Comparison of ENCODE assay signal across 8 cellular contexts in genomic region chr1:20507564-20508410, GRCh38. TPM values are rescaled to one million over a fixed set of nuclear protein-coding genes. Genes with fewer than 3 reads are reported as not detected.
A peak's percentile ranks its signal among the peaks of the same experiment; 100 is the strongest.
DNase-seq lines count a peak whose midpoint lies in the region; ATAC-seq, FAIRE-seq and TF ChIP-seq lines count a peak whose summit lies in the region.

MUL1 (minus strand) TSS chr1:20508151; CDS start chr1:20508024, 127 bp downstream.

- peak within 1 kb of the TSS; percentile 94 for H2AK9ac ChIP-seq in IMR-90 (replicated peaks; ENCODE audit: low read depth, low read length, poor library complexity)

- peak within 1 kb of the TSS; percentile 92 for H3K4me3 Mint-ChIP-seq in Caco-2 (ENCODE audit: unreplicated experiment)

- CTCF ChIA-PET in Caco-2 (lab: Charles Lee), result interaction anchor here (1.0 kb wide), 1 partner anchor 189 kb away, joined by 3 read pairs; no protein-coding TSS in a partner anchor
- CTCF ChIA-PET in IMR-90 (lab: Yijun Ruan, JAX), result no interaction called here
- CTCF ChIA-PET in OCI-LY7 (lab: Charles Lee; ENCODE audit: unreplicated experiment), result interaction anchor here (0.6 kb wide), 1 partner anchor 187 kb away, joined by 3 read pairs; no protein-coding TSS in a partner anchor
- CTCF ChIA-PET in endothelial cell of umbilical vein (lab: Charles Lee), result interaction anchor here (1.0 to 1.8 kb wide), 2 partner anchors 13 to 67 kb away, joined by 3 to 9 read pairs; no protein-coding TSS in a partner anchor

- peak; percentile 83 for ATAC-seq in GM21515 (IDR thresholded peaks at IDR 0.05; ENCODE audit: unreplicated experiment)
- peak; percentile 95 for ATAC-seq in IMR-90 (ENCODE audit: low read depth)

- H3K9me3 ChIP-seq in Caco-2 (no peaks in the 10 kb centered on the region), IMR-90 (ENCODE audit: control insufficient read depth, insufficient read depth, low read length) (no peaks in the 10 kb centered on the region), OCI-LY7 (ENCODE audit: low read length) (no peaks in the 10 kb centered on the region), endothelial cell of umbilical vein (replicated peaks; ENCODE audit: control insufficient read depth, insufficient read depth, low read length) (no peaks in the 10 kb centered on the region)

- DNase-seq in Caco-2, result peak; percentile 91 to 93
- peak; percentile 92 for DNase-seq in IMR-90
- peak; percentile 92 for DNase-seq in OCI-LY7 (ENCODE audit: low spot score)
- peak; percentile 90 for DNase-seq in activated T-cell treated with anti-CD3 and anti-CD28 coated beads for 1 hour (ENCODE audit: low read depth)
- DNase-seq in endothelial cell of umbilical vein (ENCODE audit: low read depth, low spot score), result peak; percentile 88
- DNase-seq in midbrain (lab: John Stamatoyannopoulos, UW), result peak; percentile 93
- peak; percentile 89 to 94 for DNase-seq in stimulated activated CD8-positive, alpha-beta memory T cell treated with anti-CD3 and anti-CD28 coated beads, Interleukin-15, amount 100 ng/mL, for 48 hours (ENCODE audit: low read depth in 2 of 2)

- TF ChIP-seq CTCF in Caco-2 (IDR thresholded peaks at IDR 0.05; ENCODE audit: insufficient read depth in 1 of 2, low read depth in 1 of 2, low read length in 1 of 2, severe bottlenecking in 1 of 2, unreplicated experiment in 1 of 2) (no peak), IMR-90 (conservative IDR thresholded peaks at IDR 0.05; ENCODE audit: low read depth, low read length) (no peak), OCI-LY7 (conservative IDR thresholded peaks at IDR 0.05; ENCODE audit: low read length) (no peak), endothelial cell of umbilical vein (IDR thresholded peaks at IDR 0.05; ENCODE audit: extremely low read depth in 1 of 2, insufficient read depth in 1 of 2, low read depth in 1 of 2, low read length in 2 of 2) (no peak)

- peaks cover 19% of the 10 kb centered on the region for H3K36me3 Mint-ChIP-seq in Caco-2 (ENCODE audit: insufficient read depth, unreplicated experiment)

- H3K4me3 ChIP-seq in Caco-2 (ENCODE audit: low read depth, low read length) (peak within 1 kb of the TSS; percentile 87), IMR-90 (ENCODE audit: insufficient read depth, low read depth, low read length) (peak within 1 kb of the TSS; percentile 88), OCI-LY7 (ENCODE audit: low read depth, low read length, poor library complexity, severe bottlenecking) (peak within 1 kb of the TSS; percentile 97), endothelial cell of umbilical vein (replicated peaks in 1 of 3; ENCODE audit: insufficient read depth in 1 of 3, low read depth in 1 of 3, low read length in 3 of 3) (peak within 1 kb of the TSS; percentile 70 to 94 (median 94))

- H4K8ac ChIP-seq in IMR-90 (ENCODE audit: low read depth in 2 of 2, low read length in 2 of 2), result peak within 1 kb of the TSS; percentile 99 to 100

- H3K56ac ChIP-seq in IMR-90 (ENCODE audit: extremely low read depth, insufficient read depth, low read length), result peak within 1 kb of the TSS; percentile 66; the same call in 1 of the 2 replicates

- no peaks in the 10 kb centered on the region for H3K9me3 Mint-ChIP-seq in Caco-2 (ENCODE audit: unreplicated experiment)

- H3K14ac ChIP-seq in IMR-90 (replicated peaks; ENCODE audit: low read depth, low read length), result peak within 1 kb of the TSS; percentile 91

- WGBS in IMR-90 (ENCODE audit: extremely low coverage in 2 of 2, insufficient read length in 1 of 2), 2 experiments, result 0% methylated on average over 6 of the region's 58 CpGs; no CpG with 5 or more reads in 1 of the 2 experiments

- H4K5ac ChIP-seq in IMR-90 (ENCODE audit: low read depth, low read length), result peak within 1 kb of the TSS; percentile 95

- H3K9me1 ChIP-seq in IMR-90 (ENCODE audit: insufficient read depth, low read length) (no peaks in the 10 kb centered on the region), endothelial cell of umbilical vein (replicated peaks; ENCODE audit: control insufficient read depth, extremely low read depth, insufficient read depth, low read length) (no peaks in the 10 kb centered on the region)

- H3K4me2 ChIP-seq in IMR-90 (ENCODE audit: low read depth, low read length) (peak within 1 kb of the TSS; percentile 99), OCI-LY7 (ENCODE audit: low read length) (peak within 1 kb of the TSS; percentile 81), endothelial cell of umbilical vein (ENCODE audit: insufficient read depth, low read length) (peak within 1 kb of the TSS; percentile 88)

- no peak for TF ChIP-seq RAD21 in IMR-90 (IDR thresholded peaks at IDR 0.05; ENCODE audit: low read length)

- H3K18ac ChIP-seq in IMR-90 (ENCODE audit: low read depth, low read length), result peak within 1 kb of the TSS; percentile 37

- peak within 1 kb of the TSS; percentile 52; the same call in 1 of the 2 replicates for H3K23ac ChIP-seq in IMR-90 (ENCODE audit: low read depth, low read length)

- peak within 1 kb of the TSS; percentile 5; the same call in 1 of the 2 replicates for H2BK120ac ChIP-seq in IMR-90 (ENCODE audit: low read depth, low read length)

- peak within 1 kb of the TSS; percentile 78 for H2BK5ac ChIP-seq in IMR-90 (ENCODE audit: low read depth, low read length, poor library complexity, severe bottlenecking)

- POLR2A ChIA-PET in Caco-2 (lab: Charles Lee), result interaction anchor here (0.6 kb wide), 1 partner anchor 30 kb away, joined by 3 read pairs; no protein-coding TSS in a partner anchor
- POLR2A ChIA-PET in IMR-90 (lab: Charles Lee; ENCODE audit: unreplicated experiment), result no interaction called here
- POLR2A ChIA-PET in OCI-LY7 (lab: Charles Lee), result interaction anchor here (0.6 to 1.5 kb wide), 4 partner anchors 54 to 295 kb away, joined by 3 to 4 read pairs (median 3); no protein-coding TSS in a partner anchor
- POLR2A ChIA-PET in endothelial cell of umbilical vein (lab: Charles Lee), result no interaction called here

- peak; percentile 72 for TF ChIP-seq POLR2A in IMR-90 (IDR thresholded peaks at IDR 0.05; ENCODE audit: low read depth, low read length)
- peak; percentile 79 for TF ChIP-seq POLR2A in endothelial cell of umbilical vein (IDR thresholded peaks at IDR 0.05; ENCODE audit: low read depth, low read length)

- H3K27me3 Mint-ChIP-seq in Caco-2 (ENCODE audit: insufficient read depth, unreplicated experiment), result no peaks in the 10 kb centered on the region

- H3K4me1 Mint-ChIP-seq in Caco-2 (ENCODE audit: low read depth, unreplicated experiment), result peaks cover 7% of the 10 kb centered on the region

- H3K27me3 ChIP-seq in Caco-2 (replicated peaks; ENCODE audit: control insufficient read depth, insufficient read depth, low read length) (no peaks in the 10 kb centered on the region), IMR-90 (ENCODE audit: control insufficient read depth, insufficient read depth, low read length) (peaks cover 6% of the 10 kb centered on the region), endothelial cell of umbilical vein (ENCODE audit: control insufficient read depth in 2 of 2, insufficient read depth in 2 of 2, low read length in 2 of 2) (peaks cover 2 to 3% of the 10 kb centered on the region in 2 experiments)

- H2BK20ac ChIP-seq in IMR-90 (ENCODE audit: low read depth, low read length), result no peak within 1 kb of the TSS

- no peaks in the 10 kb centered on the region for H3K36me3 ChIP-seq in Caco-2 (ENCODE audit: control insufficient read depth, insufficient read depth, low read length)
- H3K36me3 ChIP-seq in IMR-90 (ENCODE audit: control insufficient read depth, insufficient read depth, low read length), result peaks cover 4% of the 10 kb centered on the region; the same call in 1 of the 2 replicates
- H3K36me3 ChIP-seq in OCI-LY7 (ENCODE audit: insufficient read depth, low read length), result peaks cover 17% of the 10 kb centered on the region; the same call in 1 of the 2 replicates
- H3K36me3 ChIP-seq in endothelial cell of umbilical vein (ENCODE audit: control insufficient read depth in 2 of 2, extremely low read depth in 1 of 2, insufficient read depth in 2 of 2, low read length in 2 of 2), result peaks cover 0 to 3% of the 10 kb centered on the region in 2 experiments

- no peak within 1 kb of the TSS; the same call in 2 of the 3 replicates for H2BK15ac ChIP-seq in IMR-90 (ENCODE audit: low read depth, low read length)

- peak; percentile 87 for FAIRE-seq in endothelial cell of umbilical vein (lab: Jason Lieb, UNC)

- H4K91ac ChIP-seq in IMR-90 (ENCODE audit: insufficient read depth, low read depth, low read length), result peak within 1 kb of the TSS; percentile 88

- BruUV-seq in Caco-2 (replicated peaks; lab: Mats Ljungman, UMichigan) (TSS peak; percentile 70), IMR-90 (replicated peaks; lab: Mats Ljungman, UMichigan) (TSS peak; percentile 39), OCI-LY7 (replicated peaks; lab: Mats Ljungman, UMichigan) (TSS peak; percentile 73), endothelial cell of umbilical vein (replicated peaks; lab: Mats Ljungman, UMichigan) (TSS peak; percentile 67)

- H3K79me2 ChIP-seq in OCI-LY7 (ENCODE audit: insufficient read depth, low read depth, low read length) (peaks cover 44% of the 10 kb centered on the region), endothelial cell of umbilical vein (ENCODE audit: control insufficient read depth, insufficient read depth, low read length) (peaks cover 33% of the 10 kb centered on the region)

- H3K9me2 ChIP-seq in OCI-LY7 (ENCODE audit: insufficient read depth, low read length), result no peaks in the 10 kb centered on the region; the same call in 1 of the 2 replicates

- peak within 1 kb of the TSS; percentile 84 for H3K4ac ChIP-seq in IMR-90 (ENCODE audit: low read depth, low read length)

- H3K27ac ChIP-seq in IMR-90 (ENCODE audit: insufficient read depth, low read length) (peak within 1 kb of the TSS; percentile 91), OCI-LY7 (ENCODE audit: low read depth, low read length, poor library complexity, severe bottlenecking) (peak within 1 kb of the TSS; percentile 57), endothelial cell of umbilical vein (ENCODE audit: insufficient read depth, low read depth, low read length) (peak within 1 kb of the TSS; percentile 80)

- H3K9ac ChIP-seq in IMR-90 (ENCODE audit: low read depth, low read length) (peak within 1 kb of the TSS; percentile 86), endothelial cell of umbilical vein (replicated peaks; ENCODE audit: extremely low read depth, insufficient read depth, low read length) (peak within 1 kb of the TSS; percentile 80)

- in situ Hi-C loops in IMR-90 (cut with MboI; ENCODE audit: low sequenced_read_pairs), result no loop called here

- H2AK5ac ChIP-seq in IMR-90 (ENCODE audit: low read depth, low read length), result peak within 1 kb of the TSS; percentile 76

- dilution Hi-C loops in IMR-90 (cut with HindIII; ENCODE audit: low sequenced_read_pairs, unreplicated experiment) (no loop called here), endothelial cell of umbilical vein (cut with MboI; ENCODE audit: extremely low pct_ligation_motif_present, low sequenced_read_pairs) (no loop called here)

- intact Hi-C loops in Caco-2 (cut with micrococcal nuclease; ENCODE audit: unreplicated experiment), result no loop called here
- intact Hi-C loops in IMR-90 (cut with micrococcal nuclease), result no loop called here
- intact Hi-C loops in OCI-LY7 (cut with micrococcal nuclease; ENCODE audit: unreplicated experiment), result no loop called here
- intact Hi-C loops in endothelial cell of umbilical vein (cut with micrococcal nuclease), result loop anchor here (1.0 to 5.0 kb wide), 3 partner anchors 13 to 125 kb away; partner anchors contain the start of gene PINK1

- H2AFZ ChIP-seq in IMR-90 (replicated peaks; ENCODE audit: low read length, poor library complexity) (peak within 1 kb of the TSS; percentile 97), OCI-LY7 (ENCODE audit: low read length) (peak within 1 kb of the TSS; percentile 94), endothelial cell of umbilical vein (ENCODE audit: low read depth, low read length) (peak within 1 kb of the TSS; percentile 99)

- peak within 1 kb of the TSS; percentile 70 for H3K27ac Mint-ChIP-seq in Caco-2 (ENCODE audit: unreplicated experiment)

- H4K20me1 ChIP-seq in IMR-90 (ENCODE audit: insufficient read depth, low read length) (no peaks in the 10 kb centered on the region; the same call in 1 of the 2 replicates), OCI-LY7 (ENCODE audit: insufficient read depth, low read length) (no peaks in the 10 kb centered on the region), endothelial cell of umbilical vein (replicated peaks; ENCODE audit: control insufficient read depth, extremely low read depth, insufficient read depth, low read length) (no peaks in the 10 kb centered on the region)

- H3K4me1 ChIP-seq in Caco-2 (no peaks in the 10 kb centered on the region), IMR-90 (ENCODE audit: control insufficient read depth, insufficient read depth, low read length) (peaks cover 3% of the 10 kb centered on the region), OCI-LY7 (ENCODE audit: insufficient read depth, low read length, poor library complexity, severe bottlenecking) (peaks cover 41% of the 10 kb centered on the region), endothelial cell of umbilical vein (ENCODE audit: control insufficient read depth, extremely low read depth, insufficient read depth, low read length) (peaks cover 11% of the 10 kb centered on the region)

- H3K79me1 ChIP-seq in IMR-90 (ENCODE audit: low read depth in 1 of 2, low read length in 2 of 2), result peaks cover 28 to 47% of the 10 kb centered on the region in 2 experiments

RNA-seq across cellular contexts. Expression of gene MUL1, which starts in this region (rescaled TPM):
- 18.3 and 18.7 TPM in 2 replicates for total RNA-seq in Caco-2 (2022)
- 19.7 and 21.1 TPM in 2 replicates for total RNA-seq in IMR-90 (2012; rRNA removed)
- polyA plus RNA-seq in IMR-90 (2012; rRNA removed), result 20.6 and 20.7 TPM in 2 replicates
- polyA plus RNA-seq in IMR-90 (2012; cell fraction: cytosol; rRNA removed), result 18.3 and 21.6 TPM in 2 replicates
- polyA plus RNA-seq in IMR-90 (2012; cell fraction: nucleus; rRNA removed; ENCODE audit: low replicate concordance), result 8.3 and 10.7 TPM in 2 replicates
- 15.5 and 16.3 TPM in 2 replicates for total RNA-seq in OCI-LY7 (2014; rRNA removed; shearing (Covaris generic))
- 20.6 and 25.2 TPM in 2 replicates for total RNA-seq in OCI-LY7 (2022)
- total RNA-seq in endothelial cell of umbilical vein, result 23.9 and 28.3 TPM in 2 replicates
- 29.5 and 31.8 TPM in 2 replicates for polyA plus RNA-seq in endothelial cell of umbilical vein
- 26.0 and 26.1 TPM in 2 replicates for polyA plus RNA-seq in endothelial cell of umbilical vein (2011; cell fraction: cytosol; rRNA removed)
- 14.5 TPM in 2 replicates for polyA plus RNA-seq in endothelial cell of umbilical vein (2011; cell fraction: nucleus; rRNA removed)
- polyA plus RNA-seq in endothelial cell of umbilical vein (2012), result 19.8 and 20.7 TPM in 2 replicates
- 33.6 and 36.8 TPM in 2 replicates for polyA minus RNA-seq in endothelial cell of umbilical vein
- 17.4 TPM for polyA minus RNA-seq in endothelial cell of umbilical vein (2011; cell fraction: cytosol; rRNA and poly(A)+ RNA removed)
- 9.6 and 11.0 TPM in 2 replicates for polyA minus RNA-seq in endothelial cell of umbilical vein (2011; cell fraction: nucleus; rRNA and poly(A)+ RNA removed)

Comparison
In these comparisons a context has a peak if more than half of its experiments do, and no peak if none do; other contexts are left out.
1. Peak in every context shown above with its lines: DNase-seq, ATAC-seq, H3K4me3 ChIP-seq and H3K27ac ChIP-seq.
2. POLR2A ChIA-PET loops: an anchor here in Caco-2 (0.6 kb wide) and OCI-LY7 (0.6 to 1.5 kb wide); none called in IMR-90 and endothelial cell of umbilical vein.